8 cellular contexts compared by ENCODE assay signal in genomic region chr1:45803781-45804670, GRCh38. TPM values are rescaled to one million over a fixed set of nuclear protein-coding genes. Genes with fewer than 3 reads are reported as not detected.
DNase-seq lines count a peak whose midpoint lies in the region; ATAC-seq and TF ChIP-seq lines count a peak whose summit lies in the region.
"Not testable (repeated sequence)": the region's sequence is repeated elsewhere in the genome, so short reads cannot be mapped to it uniquely, and the experiment has no call there.

No MANE protein-coding gene starts in this region.

- CTCF ChIA-PET in activated CD4-positive, alpha-beta T cell treated with anti-CD3 and anti-CD28 coated beads for 36 hours (lab: Charles Lee) = interaction anchor here (0.6 kb wide), 1 partner anchor 135 kb away, joined by 5 read pairs; no protein-coding TSS in a partner anchor

- H3K27me3 Mint-ChIP-seq in activated CD4-positive, alpha-beta T cell treated with anti-CD3 and anti-CD28 coated beads for 36 hours = not testable (repeated sequence)

- H3K9me3 ChIP-seq in iPS-20b (ENCODE audit: insufficient read depth, low read depth, low read length) = not testable (repeated sequence)

- H3K9ac ChIP-seq in iPS-20b (ENCODE audit: low read depth, low read length) (peak overlapping the region; percentile 89; the same call in 1 of the 2 replicates), rectal smooth muscle tissue (ENCODE audit: low read length) (peak overlapping the region; percentile 53)

- peak; percentile 36 for ATAC-seq in GM18517 (IDR thresholded peaks at IDR 0.05; ENCODE audit: unreplicated experiment)
- ATAC-seq in HG02885 (IDR thresholded peaks at IDR 0.05; ENCODE audit: poor library complexity, unreplicated experiment) = peak; percentile 31
- ATAC-seq in activated CD4-positive, alpha-beta T cell treated with anti-CD3 and anti-CD28 coated beads for 36 hours = peak; percentile 19

- not testable (repeated sequence) for H3K36me3 Mint-ChIP-seq in activated CD4-positive, alpha-beta T cell treated with anti-CD3 and anti-CD28 coated beads for 36 hours (ENCODE audit: low read depth)

- peaks cover 10% of the 10 kb centered on the region; the same call in 1 of the 2 replicates for H3K27me3 ChIP-seq in iPS-20b (ENCODE audit: insufficient read depth, low read length)
- H3K27me3 ChIP-seq in rectal smooth muscle tissue (ENCODE audit: control insufficient read depth, insufficient read depth, low read length) = not testable (repeated sequence)

- not testable (repeated sequence) for TF ChIP-seq CTCF in choroid plexus epithelial cell (conservative IDR thresholded peaks at IDR 0.05; ENCODE audit: low read depth, low read length)

- H3K4me1 ChIP-seq in iPS-20b (ENCODE audit: insufficient read depth, low read length) = not testable (repeated sequence)
- peaks cover 16% of the 10 kb centered on the region for H3K4me1 ChIP-seq in rectal smooth muscle tissue (ENCODE audit: control insufficient read depth, insufficient read depth, low read length)

- H3K9me3 Mint-ChIP-seq in activated CD4-positive, alpha-beta T cell treated with anti-CD3 and anti-CD28 coated beads for 36 hours (ENCODE audit: low read depth) = not testable (repeated sequence)

- intact Hi-C loops in activated CD4-positive, alpha-beta T cell treated with anti-CD3 and anti-CD28 coated beads for 36 hours (cut with DNase I, micrococcal nuclease) = loop anchor here (1.0 to 5.0 kb wide), 7 partner anchors 39 to 443 kb away; partner anchors contain the start of genes IPP (in 2 of the 2), PIK3R3 (in 1 of the 2) and RAD54L (in 1 of the 2)

- POLR2A ChIA-PET in activated CD4-positive, alpha-beta T cell treated with anti-CD3 and anti-CD28 coated beads for 36 hours (lab: Charles Lee) = not testable (repeated sequence)

- H3K4me3 Mint-ChIP-seq in activated CD4-positive, alpha-beta T cell treated with anti-CD3 and anti-CD28 coated beads for 36 hours = peak overlapping the region; percentile 98

- peaks cover 14% of the 10 kb centered on the region for H3K36me3 ChIP-seq in iPS-20b (ENCODE audit: insufficient read depth, low read depth, low read length)
- H3K36me3 ChIP-seq in rectal smooth muscle tissue (ENCODE audit: control insufficient read depth, insufficient read depth, low read length) = not testable (repeated sequence)

- H3K27ac Mint-ChIP-seq in activated CD4-positive, alpha-beta T cell treated with anti-CD3 and anti-CD28 coated beads for 36 hours = peak overlapping the region; percentile 52

- H3K27ac ChIP-seq in iPS-20b (ENCODE audit: low read length) = not testable (repeated sequence)
- H3K27ac ChIP-seq in rectal smooth muscle tissue (ENCODE audit: low read depth, low read length) = peak overlapping the region; percentile 61

- DNase-seq in 8988T (peak; percentile 43), NCI-H1105 treated with DMSO at 0.1 percent for 48 hours (lab: John Stamatoyannopoulos, UW) (peak; percentile 38), choroid plexus epithelial cell (ENCODE audit: low read depth) (peak; percentile 10)
- DNase-seq in activated CD4-positive, alpha-beta T cell treated with anti-CD3 and anti-CD28 coated beads for 36 hours = peak; percentile 43

- peaks cover 27% of the 10 kb centered on the region for H3K4me1 Mint-ChIP-seq in activated CD4-positive, alpha-beta T cell treated with anti-CD3 and anti-CD28 coated beads for 36 hours

- H3K4me3 ChIP-seq in choroid plexus epithelial cell (ENCODE audit: low read depth, low read length) = peak overlapping the region; percentile 72
- peak overlapping the region; percentile 95 for H3K4me3 ChIP-seq in iPS-20b (ENCODE audit: low read length)
- H3K4me3 ChIP-seq in rectal smooth muscle tissue (ENCODE audit: low read length) = peak overlapping the region; percentile 62

RNA-seq across cellular contexts. Expression of gene MAST2, which starts 0.6 kb away (rescaled TPM):
- 10 to 100 TPM; 20.1 to 22.9 TPM for total RNA-seq in activated CD4-positive, alpha-beta T cell treated with anti-CD3 and anti-CD28 coated beads for 36 hours

RNA-seq across cellular contexts. Expression of gene IPP, which starts 53.6 kb away (rescaled TPM):
- 10 to 100 TPM; 11.6 to 21.8 TPM for total RNA-seq in activated CD4-positive, alpha-beta T cell treated with anti-CD3 and anti-CD28 coated beads for 36 hours
